In genomic region chr16:73480381-73480780, GRCh38 we compare ENCODE assay signal across 14 cellular contexts.
DNase-seq lines count a peak whose midpoint lies in the region; ATAC-seq, FAIRE-seq and TF ChIP-seq lines count a peak whose summit lies in the region.
"Had no signal": no experiment of that assay in that cellular context is flagged by ENCODE, and none has a peak within 500 bp of the region (broad histone marks: within the 10 kb centered on the region; RNA-seq: fewer than 3 reads in every experiment).

No MANE protein-coding gene starts in this region.

- H4K20me1 ChIP-seq in HepG2 (ENCODE audit: insufficient read depth, low read length) (no peaks in the 10 kb centered on the region), hepatocyte (ENCODE audit: insufficient read depth, poor library complexity, severe bottlenecking) (no peaks in the 10 kb centered on the region), PC-3 (ENCODE audit: low read length) (no peaks in the 10 kb centered on the region)

- CTCF ChIA-PET in HepG2 (lab: Yijun Ruan, JAX; ENCODE audit: low intra/inter-chr PET ratio, low total read pairs) (no interaction called here), PC-3 (lab: Charles Lee) (no interaction called here)

- no peak for FAIRE-seq in HepG2 (lab: Jason Lieb, UNC)

- peak; percentile 25 for TF ChIP-seq CTCF in HepG2 (CRISPR knock-in tag; IDR thresholded peaks at IDR 0.05)
- no peak for TF ChIP-seq CTCF in right lobe of liver (IDR thresholded peaks at IDR 0.05)
- TF ChIP-seq CTCF in chondrocyte (IDR thresholded peaks at IDR 0.05) = no peak
- TF ChIP-seq CTCF in hepatocyte (IDR thresholded peaks at IDR 0.05; ENCODE audit: poor library complexity) = no peak
- TF ChIP-seq CTCF in PC-3 (conservative IDR thresholded peaks at IDR 0.05; ENCODE audit: low read depth, low read length) = no peak

- H3K4me3 Mint-ChIP-seq in chondrocyte (ENCODE audit: unreplicated experiment) = no peak overlapping the region
- H3K4me3 Mint-ChIP-seq: B cell; CD14-positive monocyte; CD8-positive, alpha-beta T cell had no signal

- no peak overlapping the region for H3K4me2 ChIP-seq in HepG2 (ENCODE audit: low read depth, low read length)
- H3K4me2 ChIP-seq in hepatocyte = no peak overlapping the region
- H3K4me2 ChIP-seq in PC-3 (ENCODE audit: low read length) = no peak overlapping the region

- no peak overlapping the region for H2AFZ ChIP-seq in HepG2 (ENCODE audit: low read length)
- no peak overlapping the region for H2AFZ ChIP-seq in hepatocyte
- no peak overlapping the region for H2AFZ ChIP-seq in PC-3 (ENCODE audit: low read length)

- in situ Hi-C loops in HepG2 (cut with HindIII; ENCODE audit: extremely low pct_ligation_motif_present, low pct_unique_long_range_greater_than_20kb) = no loop called here

- intact Hi-C loops in HepG2 (cut with micrococcal nuclease; ENCODE audit: unreplicated experiment) (no loop called here), right lobe of liver (cut with DNase I) (no loop called here), PC-3 (cut with micrococcal nuclease) (no loop called here)

- TF ChIP-seq RAD21 in HepG2 (CRISPR knock-in tag; IDR thresholded peaks at IDR 0.05) = no peak

- H3K4me1 Mint-ChIP-seq in chondrocyte (ENCODE audit: low read depth) = no peaks in the 10 kb centered on the region

- H3K4me1 ChIP-seq in HepG2 (ENCODE audit: insufficient read depth, low read length) (no peaks in the 10 kb centered on the region), right lobe of liver (no peaks in the 10 kb centered on the region), hepatocyte (ENCODE audit: insufficient read depth) (no peaks in the 10 kb centered on the region), PC-3 (ENCODE audit: insufficient read depth, low read length) (no peaks in the 10 kb centered on the region)

- ATAC-seq in HepG2 (no peak), right lobe of liver (no peak), PC-3 (no peak)
- ATAC-seq: CD8-positive, alpha-beta T cell had no signal

- no TSS peak for BruUV-seq in HepG2 (replicated peaks; lab: Mats Ljungman, UMichigan)
- BruUV-seq in PC-3 (replicated peaks; lab: Mats Ljungman, UMichigan) = no TSS peak

- peaks cover 2% of the 10 kb centered on the region for H3K9me3 Mint-ChIP-seq in chondrocyte (ENCODE audit: low read depth)
- H3K9me3 Mint-ChIP-seq: CD8-positive, alpha-beta T cell had no signal

- no peak overlapping the region for H3K27ac ChIP-seq in HepG2 (ENCODE audit: extremely low read length, insufficient read depth, low read length)
- H3K27ac ChIP-seq in right lobe of liver = no peak overlapping the region
- no peak overlapping the region for H3K27ac ChIP-seq in hepatocyte
- no peak overlapping the region for H3K27ac ChIP-seq in PC-3 (ENCODE audit: low read length)

- H3K9me2 ChIP-seq in hepatocyte (replicated peaks; ENCODE audit: insufficient read depth) = no peaks in the 10 kb centered on the region
- no peaks in the 10 kb centered on the region for H3K9me2 ChIP-seq in PC-3 (replicated peaks; ENCODE audit: low read length)

- no peaks in the 10 kb centered on the region for H3K9me3 ChIP-seq in HepG2 (ENCODE audit: low read length)
- no peaks in the 10 kb centered on the region for H3K9me3 ChIP-seq in right lobe of liver
- H3K9me3 ChIP-seq in hepatocyte (ENCODE audit: low read depth) = no peaks in the 10 kb centered on the region
- H3K9me3 ChIP-seq in PC-3 (ENCODE audit: low read length) = no peaks in the 10 kb centered on the region
- H3K9me3 ChIP-seq: HAP-1 had no signal

- TF ChIP-seq EP300 in HepG2 (IDR thresholded peaks at IDR 0.05; ENCODE audit: low read depth in 2 of 2, low read length in 2 of 2) = no peak
- TF ChIP-seq EP300 in HepG2 (CRISPR knock-in tag; IDR thresholded peaks at IDR 0.05; ENCODE audit: borderline replicate concordance) = no peak

- POLR2A ChIA-PET in HepG2 (lab: Yijun Ruan, JAX) (no interaction called here), PC-3 (lab: Charles Lee; ENCODE audit: unreplicated experiment) (no interaction called here)

- H3K79me2 ChIP-seq in HepG2 (ENCODE audit: insufficient read depth, low read length) = no peaks in the 10 kb centered on the region
- H3K79me2 ChIP-seq in hepatocyte = no peaks in the 10 kb centered on the region
- no peaks in the 10 kb centered on the region for H3K79me2 ChIP-seq in PC-3 (ENCODE audit: low read length)

- H3K27me3 ChIP-seq in HepG2 (ENCODE audit: control insufficient read depth in 1 of 2, insufficient read depth in 2 of 2, low read length in 2 of 2) = peaks cover 0 to 37% of the 10 kb centered on the region in 2 experiments; a peak in 4 of 5 replicates
- H3K27me3 ChIP-seq in right lobe of liver = no peaks in the 10 kb centered on the region
- H3K27me3 ChIP-seq in hepatocyte = peaks cover 5% of the 10 kb centered on the region
- peaks cover 35% of the 10 kb centered on the region for H3K27me3 ChIP-seq in PC-3 (ENCODE audit: low read length)

- H3K9ac ChIP-seq in HepG2 (ENCODE audit: insufficient read depth, low read depth, low read length) (no peak overlapping the region), PC-3 (ENCODE audit: low read length) (no peak overlapping the region)

- WGBS in HepG2 (ENCODE audit: low lambda C conversion rate) = 7% methylated on average over 2 of the region's 2 CpGs
- 18% methylated on average over 2 of the region's 2 CpGs for WGBS in right lobe of liver (ENCODE audit: insufficient coverage, low coverage, low lambda C conversion rate, missing lambda C conversion rate)
- 72% methylated on average over 2 of the region's 2 CpGs for WGBS in hepatocyte (ENCODE audit: low lambda C conversion rate, missing lambda C conversion rate)

- no peaks in the 10 kb centered on the region for H3F3A ChIP-seq in PC-3 (ENCODE audit: low read length, unreplicated experiment)

- TF ChIP-seq POLR2A in HepG2 (IDR thresholded peaks at IDR 0.05; ENCODE audit: insufficient read depth in 1 of 2, low read depth in 2 of 2, low read length in 2 of 2) = no peak
- TF ChIP-seq POLR2A in right lobe of liver (IDR thresholded peaks at IDR 0.05) = no peak

- no peaks in the 10 kb centered on the region for H3K36me3 ChIP-seq in HepG2 (replicated peaks in 1 of 2; ENCODE audit: control insufficient read depth in 1 of 2, insufficient read depth in 2 of 2, low read length in 2 of 2)
- no peaks in the 10 kb centered on the region for H3K36me3 ChIP-seq in right lobe of liver
- H3K36me3 ChIP-seq in hepatocyte (replicated peaks; ENCODE audit: insufficient read depth, low read depth) = no peaks in the 10 kb centered on the region
- no peaks in the 10 kb centered on the region for H3K36me3 ChIP-seq in PC-3 (ENCODE audit: low read depth, low read length)
- H3K36me3 ChIP-seq: HAP-1 had no signal

- no peak overlapping the region for H3K4me3 ChIP-seq in HepG2 (replicated peaks in 1 of 3; ENCODE audit: insufficient read depth in 1 of 3, low read depth in 2 of 3, low read length in 3 of 3)
- no peak overlapping the region for H3K4me3 ChIP-seq in right lobe of liver
- H3K4me3 ChIP-seq in hepatocyte = no peak overlapping the region
- H3K4me3 ChIP-seq in PC-3 (ENCODE audit: low read length) = no peak overlapping the region
- H3K4me3 ChIP-seq: HAP-1 had no signal

- no peak for DNase-seq in HepG2 (ENCODE audit: low spot score)
- DNase-seq in right lobe of liver = no peak
- peak; percentile 32 for DNase-seq in ecto neural progenitor cell (ENCODE audit: low spot score)
- DNase-seq in left kidney (ENCODE audit: low read depth, low spot score) = peak; percentile 9
- no peak for DNase-seq in chondrocyte (ENCODE audit: low spot score)
- DNase-seq in hepatocyte (ENCODE audit: low spot score) = no peak
- DNase-seq in Ammon's horn (ENCODE audit: low spot score) = no peak
- DNase-seq in PC-3 = no peak
- DNase-seq: ACHN; CD8-positive, alpha-beta T cell; COR-L47 had no signal

- H3K27ac Mint-ChIP-seq in chondrocyte (ENCODE audit: unreplicated experiment) = no peak overlapping the region
- H3K27ac Mint-ChIP-seq: B cell; CD14-positive monocyte; CD8-positive, alpha-beta T cell had no signal

- no peaks in the 10 kb centered on the region for H3K36me3 Mint-ChIP-seq in chondrocyte (ENCODE audit: low read depth)
- H3K36me3 Mint-ChIP-seq: CD14-positive monocyte; CD8-positive, alpha-beta T cell had no signal

- peaks cover 22% of the 10 kb centered on the region for H3K27me3 Mint-ChIP-seq in chondrocyte (ENCODE audit: low read depth)

TF ChIP-seq in HepG2, 621 proteins besides CTCF, POLR2A, EP300 and RAD21 (continues in another document):
- TF ChIP-seq, protein P1, sequence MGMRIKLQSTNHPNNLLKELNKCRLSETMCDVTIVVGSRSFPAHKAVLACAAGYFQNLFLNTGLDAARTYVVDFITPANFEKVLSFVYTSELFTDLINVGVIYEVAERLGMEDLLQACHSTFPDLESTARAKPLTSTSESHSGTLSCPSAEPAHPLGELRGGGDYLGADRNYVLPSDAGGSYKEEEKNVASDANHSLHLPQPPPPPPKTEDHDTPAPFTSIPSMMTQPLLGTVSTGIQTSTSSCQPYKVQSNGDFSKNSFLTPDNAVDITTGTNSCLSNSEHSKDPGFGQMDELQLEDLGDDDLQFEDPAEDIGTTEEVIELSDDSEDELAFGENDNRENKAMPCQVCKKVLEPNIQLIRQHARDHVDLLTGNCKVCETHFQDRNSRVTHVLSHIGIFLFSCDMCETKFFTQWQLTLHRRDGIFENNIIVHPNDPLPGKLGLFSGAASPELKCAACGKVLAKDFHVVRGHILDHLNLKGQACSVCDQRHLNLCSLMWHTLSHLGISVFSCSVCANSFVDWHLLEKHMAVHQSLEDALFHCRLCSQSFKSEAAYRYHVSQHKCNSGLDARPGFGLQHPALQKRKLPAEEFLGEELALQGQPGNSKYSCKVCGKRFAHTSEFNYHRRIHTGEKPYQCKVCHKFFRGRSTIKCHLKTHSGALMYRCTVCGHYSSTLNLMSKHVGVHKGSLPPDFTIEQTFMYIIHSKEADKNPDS (CRISPR knock-in tag; IDR thresholded peaks at IDR 0.05) = no peak
- TF ChIP-seq ZNF556 (CRISPR knock-in tag; IDR thresholded peaks at IDR 0.05; ENCODE audit: borderline replicate concordance) (no peak), ZFP37 (CRISPR knock-in tag; IDR thresholded peaks at IDR 0.05; ENCODE audit: borderline replicate concordance) (no peak), ZNF83 (CRISPR knock-in tag; IDR thresholded peaks at IDR 0.05; ENCODE audit: borderline replicate concordance) (no peak), NCOA2 (CRISPR knock-in tag; IDR thresholded peaks at IDR 0.05) (no peak), HOXD1 (CRISPR knock-in tag; IDR thresholded peaks at IDR 0.05) (no peak), JUNB (CRISPR knock-in tag; IDR thresholded peaks at IDR 0.05; ENCODE audit: borderline replicate concordance) (no peak), SNAI1 (CRISPR knock-in tag; IDR thresholded peaks at IDR 0.05; ENCODE audit: borderline replicate concordance) (no peak), ZNF414 (CRISPR knock-in tag; IDR thresholded peaks at IDR 0.05) (no peak), ZBTB42 (CRISPR knock-in tag; IDR thresholded peaks at IDR 0.05) (no peak)

Comparison
In these comparisons a context has a peak if more than half of its experiments do, and no peak if none do; other contexts are left out.
1. DNase-seq: peak in ecto neural progenitor cell (single experiment) and left kidney (single experiment); none in HepG2 (single experiment), right lobe of liver (0 of 3), chondrocyte (single experiment), hepatocyte (single experiment), Ammon's horn (single experiment) and PC-3 (single experiment).